Comparison of ENCODE assay signal across 29 cellular contexts in the genomic region with DNA sequence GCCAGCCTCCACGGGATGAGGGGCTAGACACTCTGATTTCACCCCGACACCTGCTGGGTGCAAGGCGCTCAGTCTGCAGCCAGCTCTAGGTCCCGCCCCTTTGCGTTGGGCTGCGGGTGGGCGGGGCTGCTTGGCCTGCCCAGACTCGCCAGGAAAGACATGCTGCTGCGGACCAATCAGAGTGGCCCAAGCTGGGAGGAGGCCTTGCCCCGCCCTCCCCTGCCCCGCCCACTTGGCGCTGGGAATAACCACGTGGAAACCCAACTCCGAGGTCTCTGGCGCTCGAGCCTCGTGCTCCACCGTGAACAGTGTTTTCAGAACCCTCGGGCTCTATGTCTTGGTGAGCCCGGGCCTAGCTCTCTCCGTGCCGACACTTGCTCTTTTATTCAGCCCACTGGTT.
"Had no signal": no experiment of that assay in that cellular context is flagged by ENCODE, and none has a peak within 500 bp of the region (broad histone marks: within the 10 kb centered on the region; RNA-seq: fewer than 3 reads in every experiment).

No MANE protein-coding gene starts in this region.

- H3K4me1 ChIP-seq: pancreas, prostate gland, uterus had no signal

- H3K4me3 ChIP-seq: esophagus squamous epithelium, pancreas, prostate gland, sigmoid colon, uterus had no signal

- ATAC-seq: activated naive CD8-positive, alpha-beta T cell treated with anti-CD3 and anti-CD28 coated beads, Interleukin-2, amount 50 U/mL, for 24 hours; activated T-helper 17 cell treated with anti-CD3 and anti-CD28 coated beads, Interleukin-2, amount 50 U/mL, for 72 hours; left colon; pancreas; stimulated activated effector memory CD8-positive, alpha-beta T cell treated with anti-CD3 and anti-CD28 coated beads, Interleukin-12 subunit alpha, Interleukin-12 subunit beta, amount 100 ng/mL, for 72 hours had no signal

- H3K27ac Mint-ChIP-seq: activated naive CD4-positive, alpha-beta T cell treated with anti-CD3 and anti-CD28 coated beads, Interleukin-2, amount 50 U/mL, for 24 hours; activated naive CD8-positive, alpha-beta T cell treated with anti-CD3 and anti-CD28 coated beads, Interleukin-2, amount 50 U/mL, for 24 hours; activated T-cell treated with anti-CD3 and anti-CD28 coated beads, Interleukin-2, amount 50 U/mL, for 24 hours; mesothelial cell of epicardium; naive B cell; stimulated activated naive CD8-positive, alpha-beta T cell treated with anti-CD3 and anti-CD28 coated beads, Interleukin-15, Interleukin-2, amounts not matched to agents 100 ng/mL and 50 ng/mL, for 24 hours; type B pancreatic cell had no signal

- H3K36me3 Mint-ChIP-seq: activated naive CD4-positive, alpha-beta T cell treated with anti-CD3 and anti-CD28 coated beads, Interleukin-2, amount 50 U/mL, for 24 hours; immature natural killer cell; mesothelial cell of epicardium; naive B cell; stimulated activated effector memory CD8-positive, alpha-beta T cell treated with anti-CD3 and anti-CD28 coated beads, Interleukin-12 subunit alpha, Interleukin-12 subunit beta, amount 100 ng/mL, for 72 hours; type B pancreatic cell had no signal

- H3K9me3 Mint-ChIP-seq: activated naive CD4-positive, alpha-beta T cell treated with anti-CD3 and anti-CD28 coated beads, Interleukin-2, amount 50 U/mL, for 24 hours; activated naive CD8-positive, alpha-beta T cell treated with anti-CD3 and anti-CD28 coated beads, Interleukin-2, amount 50 U/mL, for 24 hours; activated T-cell treated with anti-CD3 and anti-CD28 coated beads, Interleukin-2, amount 50 U/mL, for 24 hours; activated T-helper 17 cell treated with anti-CD3 and anti-CD28 coated beads, Interleukin-2, amount 50 U/mL, for 72 hours; immature natural killer cell; stimulated activated effector memory CD8-positive, alpha-beta T cell treated with anti-CD3 and anti-CD28 coated beads, Interleukin-12 subunit alpha, Interleukin-12 subunit beta, amount 100 ng/mL, for 72 hours; stimulated activated naive CD8-positive, alpha-beta T cell treated with anti-CD3 and anti-CD28 coated beads, Interleukin-15, Interleukin-2, amounts not matched to agents 100 ng/mL and 50 ng/mL, for 24 hours; type B pancreatic cell had no signal

- H3K4me3 Mint-ChIP-seq: activated naive CD4-positive, alpha-beta T cell treated with anti-CD3 and anti-CD28 coated beads, Interleukin-2, amount 50 U/mL, for 24 hours; activated naive CD8-positive, alpha-beta T cell treated with anti-CD3 and anti-CD28 coated beads, Interleukin-2, amount 50 U/mL, for 24 hours; activated T-cell treated with anti-CD3 and anti-CD28 coated beads, Interleukin-2, amount 50 U/mL, for 24 hours; mesothelial cell of epicardium; nephron progenitor cell; stimulated activated effector memory CD8-positive, alpha-beta T cell treated with anti-CD3 and anti-CD28 coated beads, Interleukin-12 subunit alpha, Interleukin-12 subunit beta, amount 100 ng/mL, for 72 hours; stimulated activated naive CD8-positive, alpha-beta T cell treated with anti-CD3 and anti-CD28 coated beads, Interleukin-15, Interleukin-2, amounts not matched to agents 100 ng/mL and 50 ng/mL, for 24 hours; type B pancreatic cell had no signal

- FAIRE-seq: kidney, pancreas, small intestine had no signal

- H3K36me3 ChIP-seq: esophagus squamous epithelium, pancreas, prostate gland, sigmoid colon, uterus had no signal

- DNase-seq: activated CD4-positive, alpha-beta T cell treated with anti-CD3 and anti-CD28 coated beads for 4 hours; activated CD4-positive, alpha-beta T cell treated with anti-CD3 and anti-CD28 coated beads, Interleukin-2, amount 50 U/mL, for 48 hours; activated CD8-positive, alpha-beta memory T cell treated with anti-CD3 and anti-CD28 coated beads, Interleukin-2, amount 50 U/mL, for 48 hours; activated gamma-delta T cell treated with Interleukin-2 at 50 U/mL for 16 hours; activated naive CD8-positive, alpha-beta T cell treated with anti-CD3 and anti-CD28 coated beads, Interleukin-2, amount 50 U/mL, for 24 hours; activated T-cell treated with anti-CD3 and anti-CD28 coated beads, Interleukin-2, amount 50 U/mL, for 24 hours; amygdala; caudate nucleus; esophagus squamous epithelium; foreskin melanocyte; immature natural killer cell; kidney; left colon; mammary epithelial cell; naive B cell; nephron progenitor cell; sigmoid colon; small intestine; stimulated activated CD4-positive, alpha-beta T cell treated with anti-CD3 and anti-CD28 coated beads, Interleukin-4, amount 100 ng/mL, for 24 hours; T-helper 1 cell; uterus had no signal

- H3K27me3 ChIP-seq: esophagus squamous epithelium, sigmoid colon, uterus had no signal

- H3K27ac ChIP-seq: esophagus squamous epithelium, pancreas, prostate gland, sigmoid colon, uterus had no signal

- H3K9me3 ChIP-seq: esophagus squamous epithelium, pancreas, prostate gland, sigmoid colon, uterus had no signal

- H3K27me3 Mint-ChIP-seq: activated naive CD4-positive, alpha-beta T cell treated with anti-CD3 and anti-CD28 coated beads, Interleukin-2, amount 50 U/mL, for 24 hours; activated naive CD8-positive, alpha-beta T cell treated with anti-CD3 and anti-CD28 coated beads, Interleukin-2, amount 50 U/mL, for 24 hours; activated T-cell treated with anti-CD3 and anti-CD28 coated beads, Interleukin-2, amount 50 U/mL, for 24 hours; activated T-helper 17 cell treated with anti-CD3 and anti-CD28 coated beads, Interleukin-2, amount 50 U/mL, for 72 hours; naive B cell; stimulated activated naive CD8-positive, alpha-beta T cell treated with anti-CD3 and anti-CD28 coated beads, Interleukin-15, Interleukin-2, amounts not matched to agents 100 ng/mL and 50 ng/mL, for 24 hours; type B pancreatic cell had no signal
